ENCODE assay signal across 1 cellular context in genomic region chr16:86718118-86718517, GRCh38.
TF ChIP-seq lines count a peak whose summit lies in the region.

No MANE protein-coding gene starts in this region.

TF ChIP-seq in WTC11, 78 proteins besides CTCF, POLR2A, EP300 and RAD21 (continued from another document):
- TF ChIP-seq, protein P1, sequence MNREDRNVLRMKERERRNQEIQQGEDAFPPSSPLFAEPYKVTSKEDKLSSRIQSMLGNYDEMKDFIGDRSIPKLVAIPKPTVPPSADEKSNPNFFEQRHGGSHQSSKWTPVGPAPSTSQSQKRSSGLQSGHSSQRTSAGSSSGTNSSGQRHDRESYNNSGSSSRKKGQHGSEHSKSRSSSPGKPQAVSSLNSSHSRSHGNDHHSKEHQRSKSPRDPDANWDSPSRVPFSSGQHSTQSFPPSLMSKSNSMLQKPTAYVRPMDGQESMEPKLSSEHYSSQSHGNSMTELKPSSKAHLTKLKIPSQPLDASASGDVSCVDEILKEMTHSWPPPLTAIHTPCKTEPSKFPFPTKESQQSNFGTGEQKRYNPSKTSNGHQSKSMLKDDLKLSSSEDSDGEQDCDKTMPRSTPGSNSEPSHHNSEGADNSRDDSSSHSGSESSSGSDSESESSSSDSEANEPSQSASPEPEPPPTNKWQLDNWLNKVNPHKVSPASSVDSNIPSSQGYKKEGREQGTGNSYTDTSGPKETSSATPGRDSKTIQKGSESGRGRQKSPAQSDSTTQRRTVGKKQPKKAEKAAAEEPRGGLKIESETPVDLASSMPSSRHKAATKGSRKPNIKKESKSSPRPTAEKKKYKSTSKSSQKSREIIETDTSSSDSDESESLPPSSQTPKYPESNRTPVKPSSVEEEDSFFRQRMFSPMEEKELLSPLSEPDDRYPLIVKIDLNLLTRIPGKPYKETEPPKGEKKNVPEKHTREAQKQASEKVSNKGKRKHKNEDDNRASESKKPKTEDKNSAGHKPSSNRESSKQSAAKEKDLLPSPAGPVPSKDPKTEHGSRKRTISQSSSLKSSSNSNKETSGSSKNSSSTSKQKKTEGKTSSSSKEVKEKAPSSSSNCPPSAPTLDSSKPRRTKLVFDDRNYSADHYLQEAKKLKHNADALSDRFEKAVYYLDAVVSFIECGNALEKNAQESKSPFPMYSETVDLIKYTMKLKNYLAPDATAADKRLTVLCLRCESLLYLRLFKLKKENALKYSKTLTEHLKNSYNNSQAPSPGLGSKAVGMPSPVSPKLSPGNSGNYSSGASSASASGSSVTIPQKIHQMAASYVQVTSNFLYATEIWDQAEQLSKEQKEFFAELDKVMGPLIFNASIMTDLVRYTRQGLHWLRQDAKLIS (CRISPR knock-in tag; IDR thresholded peaks at IDR 0.05; ENCODE audit: borderline replicate concordance), result no peak
